In the genomic region with DNA sequence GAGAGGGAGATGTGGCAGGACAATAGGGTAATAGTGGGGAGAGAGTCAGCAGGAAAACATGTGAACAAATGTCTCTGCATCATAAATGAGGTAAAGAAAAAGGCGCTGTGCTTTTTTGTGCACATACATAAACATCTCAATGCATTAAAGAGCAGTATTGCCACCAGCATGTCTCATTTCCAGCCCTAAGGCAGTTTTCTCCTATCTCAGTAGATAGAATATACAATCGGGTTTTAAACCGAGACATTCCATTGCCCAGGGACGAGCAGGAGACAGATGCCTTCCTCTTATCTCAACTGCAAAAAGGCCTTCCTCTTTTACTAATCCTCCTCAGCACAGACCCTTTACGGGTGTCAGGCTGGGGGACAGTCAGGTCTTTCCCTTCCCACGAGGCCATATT, we compare ENCODE assay signal across 4 cellular contexts. TPM values are rescaled to one million over a fixed set of nuclear protein-coding genes. Genes with fewer than 3 reads are reported as not detected.
"Had no signal": no experiment of that assay in that cellular context is flagged by ENCODE, and none has a peak within 500 bp of the region (broad histone marks: within the 10 kb centered on the region; RNA-seq: fewer than 3 reads in every experiment).

No MANE protein-coding gene starts in this region.

RNA-seq across cellular contexts. Expression of a gene that starts 9.1 kb away (rescaled TPM):
- total RNA-seq: H4, HepG2, HT-29 had no signal
- polyA plus RNA-seq: HepG2 had no signal

RNA-seq across cellular contexts. Expression of a gene that starts 20.1 kb away (rescaled TPM):
- total RNA-seq: H4, H7, HepG2, HT-29 had no signal
- polyA plus RNA-seq: HepG2 had no signal
